In genomic region chr6:24313477-24314141, GRCh38 we compare ENCODE assay signal across 14 cellular contexts. TPM values are rescaled to one million over a fixed set of nuclear protein-coding genes. Genes with fewer than 3 reads are reported as not detected.
DNase-seq lines count a peak whose midpoint lies in the region; ATAC-seq and TF ChIP-seq lines count a peak whose summit lies in the region.
"Had no signal": no experiment of that assay in that cellular context is flagged by ENCODE, and none has a peak within 500 bp of the region (broad histone marks: within the 10 kb centered on the region; RNA-seq: fewer than 3 reads in every experiment).

No MANE protein-coding gene starts in this region.

- ATAC-seq in GM19035 (IDR thresholded peaks at IDR 0.05; ENCODE audit: unreplicated experiment) (no peak), HG02852 (IDR thresholded peaks at IDR 0.05; ENCODE audit: unreplicated experiment) (no peak)
- no peak for ATAC-seq in activated T-helper 17 cell treated with anti-CD3 and anti-CD28 coated beads, Interleukin-2, amount 50 U/mL, for 72 hours (replicated peaks)
- ATAC-seq: activated CD8-positive, alpha-beta T cell treated with anti-CD3 and anti-CD28 coated beads, Interleukin-2, amount 10 ng/mL, durations not matched to agents 7 days and 5 days; CD8-positive, alpha-beta T cell had no signal

- no peaks in the 10 kb centered on the region for H3K9me2 ChIP-seq in Karpas-422 (replicated peaks; ENCODE audit: insufficient read depth, low read length)

- H3K4me2 ChIP-seq in Karpas-422 (ENCODE audit: low read depth, low read length, poor library complexity, severe bottlenecking), result no peak overlapping the region

- no peak overlapping the region for H3K9ac ChIP-seq in Karpas-422 (ENCODE audit: low read length)

- no peaks in the 10 kb centered on the region for H3K9me3 ChIP-seq in Karpas-422 (ENCODE audit: low read length)
- H3K9me3 ChIP-seq: adrenal gland had no signal

- H3K27ac Mint-ChIP-seq in osteocyte (ENCODE audit: unreplicated experiment), result peak overlapping the region; percentile 57
- no peak overlapping the region for H3K27ac Mint-ChIP-seq in activated T-helper 17 cell treated with anti-CD3 and anti-CD28 coated beads, Interleukin-2, amount 50 U/mL, for 72 hours
- H3K27ac Mint-ChIP-seq: activated CD8-positive, alpha-beta T cell treated with anti-CD3 and anti-CD28 coated beads, Interleukin-2, amount 10 ng/mL, durations not matched to agents 7 days and 5 days; CD8-positive, alpha-beta T cell had no signal

- H3K36me3 Mint-ChIP-seq in osteocyte (ENCODE audit: unreplicated experiment), result no peaks in the 10 kb centered on the region
- H3K36me3 Mint-ChIP-seq in activated T-helper 17 cell treated with anti-CD3 and anti-CD28 coated beads, Interleukin-2, amount 50 U/mL, for 72 hours (ENCODE audit: low read depth), result no peaks in the 10 kb centered on the region
- H3K36me3 Mint-ChIP-seq: CD8-positive, alpha-beta T cell had no signal

- TF ChIP-seq CTCF in RWPE1 (conservative IDR thresholded peaks at IDR 0.05; ENCODE audit: low read depth) (no peak), fibroblast of the aortic adventitia (IDR thresholded peaks at IDR 0.05; ENCODE audit: insufficient read depth, low read length) (no peak), osteocyte (IDR thresholded peaks at IDR 0.05) (no peak)

- no peak overlapping the region for H3K27ac ChIP-seq in RWPE1
- H3K27ac ChIP-seq in Karpas-422 (ENCODE audit: low read length), result no peak overlapping the region
- H3K27ac ChIP-seq: adrenal gland had no signal

- H3K27me3 Mint-ChIP-seq in osteocyte (ENCODE audit: unreplicated experiment), result no peaks in the 10 kb centered on the region
- peaks cover 23% of the 10 kb centered on the region for H3K27me3 Mint-ChIP-seq in activated T-helper 17 cell treated with anti-CD3 and anti-CD28 coated beads, Interleukin-2, amount 50 U/mL, for 72 hours

- no peaks in the 10 kb centered on the region for H3K4me1 ChIP-seq in Karpas-422 (ENCODE audit: low read length)
- H3K4me1 ChIP-seq: adrenal gland had no signal

- no peaks in the 10 kb centered on the region for H3K9me3 Mint-ChIP-seq in osteocyte (ENCODE audit: unreplicated experiment)
- peaks cover 4% of the 10 kb centered on the region for H3K9me3 Mint-ChIP-seq in activated T-helper 17 cell treated with anti-CD3 and anti-CD28 coated beads, Interleukin-2, amount 50 U/mL, for 72 hours

- POLR2A ChIA-PET in RWPE1 (lab: Yijun Ruan, JAX; ENCODE audit: low non-redundant PET), result no interaction called here

- H3K4me1 Mint-ChIP-seq in osteocyte (ENCODE audit: unreplicated experiment), result peaks cover 20% of the 10 kb centered on the region
- H3K4me1 Mint-ChIP-seq in activated T-helper 17 cell treated with anti-CD3 and anti-CD28 coated beads, Interleukin-2, amount 50 U/mL, for 72 hours, result no peaks in the 10 kb centered on the region

- no peaks in the 10 kb centered on the region for H3K79me2 ChIP-seq in Karpas-422 (ENCODE audit: low read length)

- no peaks in the 10 kb centered on the region for H3K27me3 ChIP-seq in Karpas-422 (ENCODE audit: low read length)
- H3K27me3 ChIP-seq: adrenal gland had no signal

- H3K4me3 Mint-ChIP-seq in osteocyte (ENCODE audit: unreplicated experiment), result peak overlapping the region; percentile 11
- no peak overlapping the region for H3K4me3 Mint-ChIP-seq in activated T-helper 17 cell treated with anti-CD3 and anti-CD28 coated beads, Interleukin-2, amount 50 U/mL, for 72 hours
- H3K4me3 Mint-ChIP-seq: activated CD8-positive, alpha-beta T cell treated with anti-CD3 and anti-CD28 coated beads, Interleukin-2, amount 10 ng/mL, durations not matched to agents 7 days and 5 days; CD8-positive, alpha-beta T cell had no signal

- H2AFZ ChIP-seq in Karpas-422 (ENCODE audit: low read length), result no peak overlapping the region

- CTCF ChIA-PET in RWPE1 (lab: Yijun Ruan, JAX), result interaction anchor here (0.6 to 1.4 kb wide), 2 partner anchors 30 to 46 kb away, joined by 3 to 5 read pairs; no protein-coding TSS in a partner anchor

- H3K4me3 ChIP-seq in fibroblast of the aortic adventitia (ENCODE audit: low read depth, low read length) (no peak overlapping the region), Karpas-422 (ENCODE audit: low read length) (no peak overlapping the region)
- H3K4me3 ChIP-seq: adrenal gland had no signal

- peak; percentile 24 for DNase-seq in GM03348 (ENCODE audit: low spot score)
- peak; percentile 28 for DNase-seq in RWPE1 (ENCODE audit: low spot score)
- DNase-seq in fibroblast of the aortic adventitia (ENCODE audit: low read depth), result peak; percentile 56
- DNase-seq in osteocyte (ENCODE audit: extremely low spot score, unreplicated experiment), result no peak
- no peak for DNase-seq in Karpas-422
- DNase-seq: activated CD8-positive, alpha-beta T cell treated with anti-CD3 and anti-CD28 coated beads, Interleukin-2, amount 10 ng/mL, durations not matched to agents 7 days and 5 days; adrenal gland; CD8-positive, alpha-beta T cell; GOT3; NCI-H345; stimulated activated CD4-positive, alpha-beta T cell treated with anti-CD3 and anti-CD28 coated beads, Interleukin-4, amount 100 ng/mL, for 24 hours had no signal

- no peaks in the 10 kb centered on the region for H3K36me3 ChIP-seq in Karpas-422 (ENCODE audit: insufficient read depth, low read length)
- H3K36me3 ChIP-seq: adrenal gland had no signal

- no peaks in the 10 kb centered on the region for H4K20me1 ChIP-seq in Karpas-422 (ENCODE audit: insufficient read depth, low read depth, low read length)

RNA-seq across cellular contexts. Expression of gene DCDC2, which starts 44.2 kb away (rescaled TPM):
- total RNA-seq in fibroblast of the aortic adventitia (ENCODE audit: low replicate concordance) (not detected in 2 replicates), osteocyte (0.94 and 1.0 TPM in 2 replicates)
- total RNA-seq in activated T-helper 17 cell treated with anti-CD3 and anti-CD28 coated beads, Interleukin-2, amount 50 U/mL, for 72 hours, result under 1 TPM in 1 of 2 donors, not detected in 1; 0.11 TPM
- 0.11 and 0.26 TPM in 2 replicates for total RNA-seq in Karpas-422 (2014; rRNA removed; shearing (Covaris generic); ENCODE audit: low replicate concordance)
- total RNA-seq: activated CD8-positive, alpha-beta T cell treated with anti-CD3 and anti-CD28 coated beads, Interleukin-2, amount 10 ng/mL, durations not matched to agents 7 days and 5 days; CD8-positive, alpha-beta T cell had no signal

Comparison
In these comparisons a context has a peak if more than half of its experiments do, and no peak if none do; other contexts are left out.
1. DNase-seq: peak in GM03348 (single experiment), RWPE1 (single experiment) and fibroblast of the aortic adventitia (single experiment); none in osteocyte (single experiment) and Karpas-422 (single experiment).